In the genomic region with DNA sequence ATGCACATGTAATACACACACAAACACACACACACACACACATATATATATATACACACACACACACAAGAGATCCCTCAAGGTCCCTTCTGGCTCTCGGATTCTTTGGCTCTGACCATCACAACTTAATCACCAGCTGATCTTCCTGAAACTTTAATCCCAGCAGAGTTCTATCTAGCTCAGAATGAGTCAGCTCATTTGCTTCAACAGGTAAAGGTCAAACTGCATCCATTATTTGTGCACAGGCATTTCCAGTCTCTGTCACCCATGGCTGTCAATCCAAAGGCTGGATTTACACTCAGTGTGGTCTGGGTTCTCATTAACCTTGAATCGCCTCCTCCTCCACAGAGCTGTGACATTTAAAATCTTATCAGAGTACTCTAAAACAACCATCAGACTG, we compare ENCODE assay signal across 17 cellular contexts.
A peak's percentile ranks its signal among the peaks of the same experiment; 100 is the strongest.
DNase-seq lines count a peak whose midpoint lies in the region; ATAC-seq, FAIRE-seq and TF ChIP-seq lines count a peak whose summit lies in the region.
"Had no signal": no experiment of that assay in that cellular context is flagged by ENCODE, and none has a peak within 500 bp of the region (broad histone marks: within the 10 kb centered on the region; RNA-seq: fewer than 3 reads in every experiment).

No MANE protein-coding gene starts in this region.

- FAIRE-seq in small intestine (lab: Jason Lieb, UNC): no peak
- FAIRE-seq: kidney had no signal

- H3K36me3 ChIP-seq in HEK293 (ENCODE audit: control insufficient read depth in 2 of 2, insufficient read depth in 1 of 2, low read length in 2 of 2) (no peaks in the 10 kb centered on the region), WERI-Rb-1 (no peaks in the 10 kb centered on the region), small intestine (ENCODE audit: control insufficient read depth in 2 of 2, insufficient read depth in 2 of 2, low read length in 2 of 2) (no peaks in the 10 kb centered on the region), lower lobe of right lung (no peaks in the 10 kb centered on the region)
- H3K36me3 ChIP-seq: heart right ventricle, thoracic aorta had no signal

- no peaks in the 10 kb centered on the region for H3K9me3 ChIP-seq in HEK293 (ENCODE audit: control insufficient read depth, insufficient read depth, low read depth, low read length)
- peaks cover under 1% of the 10 kb centered on the region for H3K9me3 ChIP-seq in WERI-Rb-1 (ENCODE audit: severe bottlenecking)
- H3K9me3 ChIP-seq in small intestine (ENCODE audit: control insufficient read depth, low read depth): no peaks in the 10 kb centered on the region
- no peaks in the 10 kb centered on the region for H3K9me3 ChIP-seq in lower lobe of right lung
- H3K9me3 ChIP-seq: thoracic aorta had no signal

- H3K27me3 ChIP-seq in WERI-Rb-1 (ENCODE audit: insufficient read depth, low read depth, severe bottlenecking) (no peaks in the 10 kb centered on the region), foreskin keratinocyte (no peaks in the 10 kb centered on the region), small intestine (ENCODE audit: control insufficient read depth in 2 of 2, insufficient read depth in 2 of 2, low read length in 2 of 2) (no peaks in the 10 kb centered on the region), lower lobe of right lung (ENCODE audit: low read depth) (no peaks in the 10 kb centered on the region)
- H3K27me3 ChIP-seq: heart right ventricle had no signal

- CTCF ChIA-PET in HEK293 (lab: Yijun Ruan, JAX): interaction anchor here (0.9 to 1.1 kb wide), 2 partner anchors 89 to 132 kb away, joined by 3 to 6 read pairs; no protein-coding TSS in a partner anchor

- POLR2A ChIA-PET in HEK293 (lab: Yijun Ruan, JAX): no interaction called here

- intact Hi-C loops in lower lobe of right lung (cut with DNase I): no loop called here

- H3K4me1 ChIP-seq in HEK293 (ENCODE audit: control insufficient read depth, insufficient read depth, low read length) (peaks cover 7% of the 10 kb centered on the region), foreskin keratinocyte (no peaks in the 10 kb centered on the region), small intestine (ENCODE audit: control insufficient read depth in 2 of 2, insufficient read depth in 1 of 2, low read depth in 1 of 2, low read length in 1 of 2) (peaks cover 0 to 2% of the 10 kb centered on the region in 2 donors), lower lobe of right lung (peaks cover 14% of the 10 kb centered on the region)

- DNase-seq in WERI-Rb-1 (peak; percentile 20), foreskin keratinocyte (peak; percentile 57 to 81), small intestine (peak; percentile 80), GM03348 (ENCODE audit: low spot score) (no peak), NCI-H748 treated with DMSO at 0.1 percent for 48 hours (lab: John Stamatoyannopoulos, UW) (no peak), lower lobe of right lung (no peak)
- DNase-seq: activated CD4-positive, alpha-beta T cell treated with anti-CD3 and anti-CD28 coated beads for 4 hours; activated naive CD4-positive, alpha-beta T cell treated with anti-CD3 and anti-CD28 coated beads, Interleukin-2, amount 10 ng/mL, durations not matched to agents 7 days and 5 days; heart right ventricle; NCI-H1694 treated with DMSO at 0.1 percent for 48 hours; NCI-H446 treated with DMSO at 0.1 percent for 48 hours; stimulated activated CD4-positive, alpha-beta T cell treated with anti-CD3 and anti-CD28 coated beads, Interleukin-4, amount 100 ng/mL, for 24 hours; stimulated activated CD8-positive, alpha-beta memory T cell treated with anti-CD3 and anti-CD28 coated beads, Interleukin-4, amount 100 ng/mL, for 48 hours had no signal

- 25 to 69% (median 40%) methylated on average over 2 of the region's 2 CpGs for WGBS in small intestine, 3 donors

- H3K27ac ChIP-seq in HEK293 (ENCODE audit: extremely low read depth, low read depth, low read length): no peak overlapping the region
- no peak overlapping the region for H3K27ac ChIP-seq in WERI-Rb-1
- no peak overlapping the region for H3K27ac ChIP-seq in foreskin keratinocyte
- no peak overlapping the region for H3K27ac ChIP-seq in small intestine (ENCODE audit: low read depth in 1 of 2, low read length in 1 of 2)
- no peak overlapping the region for H3K27ac ChIP-seq in lower lobe of right lung
- H3K27ac ChIP-seq: C4-2B, heart right ventricle, thoracic aorta had no signal

- peak; percentile 57 for ATAC-seq in foreskin keratinocyte
- no peak for ATAC-seq in lower lobe of right lung
- ATAC-seq: heart right ventricle had no signal

- H3K4me3 ChIP-seq in HEK293 (ENCODE audit: low read depth, low read length): no peak overlapping the region
- no peak overlapping the region for H3K4me3 ChIP-seq in WERI-Rb-1 (ENCODE audit: low read depth, low read length)
- H3K4me3 ChIP-seq in small intestine (ENCODE audit: low read depth in 1 of 2, low read length in 2 of 2): no peak overlapping the region
- H3K4me3 ChIP-seq in lower lobe of right lung: no peak overlapping the region
- H3K4me3 ChIP-seq: heart right ventricle, thoracic aorta had no signal

- TF ChIP-seq CTCF in HEK293 (tag by site-specific recombination; IDR thresholded peaks at IDR 0.05): no peak
- TF ChIP-seq CTCF in WERI-Rb-1 (IDR thresholded peaks at IDR 0.05; ENCODE audit: low read depth, low read length): no peak
- TF ChIP-seq CTCF in foreskin keratinocyte (conservative IDR thresholded peaks at IDR 0.05): no peak
- no peak for TF ChIP-seq CTCF in lower lobe of right lung (IDR thresholded peaks at IDR 0.05)

TF ChIP-seq in HEK293, 187 proteins besides CTCF, POLR2A, EP300 and RAD21:
- TF ChIP-seq, protein P1, sequence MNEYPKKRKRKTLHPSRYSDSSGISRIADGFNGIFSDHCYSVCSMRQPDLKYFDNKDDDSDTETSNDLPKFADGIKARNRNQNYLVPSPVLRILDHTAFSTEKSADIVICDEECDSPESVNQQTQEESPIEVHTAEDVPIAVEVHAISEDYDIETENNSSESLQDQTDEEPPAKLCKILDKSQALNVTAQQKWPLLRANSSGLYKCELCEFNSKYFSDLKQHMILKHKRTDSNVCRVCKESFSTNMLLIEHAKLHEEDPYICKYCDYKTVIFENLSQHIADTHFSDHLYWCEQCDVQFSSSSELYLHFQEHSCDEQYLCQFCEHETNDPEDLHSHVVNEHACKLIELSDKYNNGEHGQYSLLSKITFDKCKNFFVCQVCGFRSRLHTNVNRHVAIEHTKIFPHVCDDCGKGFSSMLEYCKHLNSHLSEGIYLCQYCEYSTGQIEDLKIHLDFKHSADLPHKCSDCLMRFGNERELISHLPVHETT (tag by site-specific recombination; IDR thresholded peaks at IDR 0.05): no peak
- peak; percentile 80 for TF ChIP-seq SCRT2 (tag by site-specific recombination; IDR thresholded peaks at IDR 0.05)

Comparison
In these comparisons a context has a peak if more than half of its experiments do, and no peak if none do; other contexts are left out.
1. DNase-seq: peak in WERI-Rb-1 (single experiment), foreskin keratinocyte (2 of 2) and small intestine (single experiment); none in GM03348 (single experiment), NCI-H748 treated with DMSO at 0.1 percent for 48 hours (single experiment) and lower lobe of right lung (single experiment).